In the genomic region with DNA sequence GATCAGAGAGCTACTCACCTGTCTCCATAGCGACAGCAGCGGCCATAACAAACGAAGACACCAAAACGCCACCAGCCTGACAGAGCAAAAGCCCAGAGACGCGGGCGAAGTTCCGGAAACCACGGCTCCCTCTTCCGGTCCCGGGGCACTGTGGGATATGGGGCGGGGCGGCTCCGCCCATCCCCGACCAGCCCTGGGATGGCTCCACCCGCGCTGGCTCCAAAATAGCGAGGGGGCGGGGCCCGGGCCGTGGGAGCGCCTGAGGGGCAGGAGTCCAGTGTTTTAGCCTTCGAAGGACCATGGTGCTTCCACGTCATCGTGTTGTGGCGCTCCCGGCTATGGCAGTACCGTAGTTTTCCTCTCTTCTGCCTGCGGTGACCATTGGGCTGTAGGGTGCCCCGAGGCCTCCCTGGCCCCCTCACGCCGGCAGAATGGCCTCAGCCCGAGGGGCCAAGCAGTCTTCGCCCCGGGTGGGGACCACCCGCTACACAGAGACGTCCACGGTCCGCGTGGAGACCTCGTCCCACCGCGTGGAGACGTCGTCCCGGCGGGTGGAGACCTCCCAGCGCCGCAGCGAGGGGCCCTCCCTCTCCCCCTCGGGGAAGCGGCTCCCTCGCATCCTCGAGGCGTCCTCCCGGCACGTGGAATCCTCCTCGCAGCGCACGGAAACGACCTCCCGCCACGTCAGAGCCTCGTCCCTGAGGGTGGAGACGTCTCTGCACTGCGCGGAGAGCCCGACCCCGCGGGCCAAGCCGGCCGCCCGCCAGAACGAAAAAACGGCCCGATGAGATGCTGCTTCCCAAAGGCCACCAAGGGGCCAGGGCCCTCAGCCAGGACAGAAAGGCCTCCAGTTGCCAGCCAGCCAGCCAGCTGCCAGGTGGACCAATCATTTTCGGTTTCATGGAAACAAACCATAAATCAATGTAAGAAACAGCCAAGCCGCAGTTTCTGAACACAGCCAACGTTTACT, we compare ENCODE assay signal across 8 cellular contexts. TPM values are rescaled to one million over a fixed set of nuclear protein-coding genes. Genes with fewer than 3 reads are reported as not detected.
DNase-seq lines count a peak whose midpoint lies in the region; ATAC-seq and TF ChIP-seq lines count a peak whose summit lies in the region.

TSS of gene C17orf100 (plus strand) at position 280 of the 970 bp plus-strand sequence. CDS start at position 432, 152 bp downstream.
TSS of gene MED31 (minus strand) at position 123 of the 970 bp plus-strand sequence. CDS start at position 46, 77 bp downstream.

- ATAC-seq in HG02610 (IDR thresholded peaks at IDR 0.05; ENCODE audit: unreplicated experiment) (peak; percentile 87), thoracic aorta (ENCODE audit: insufficient number of reproducible peaks, low FRiP score, low read depth) (peak; percentile 72)

- H3K4me2 ChIP-seq in osteoblast (ENCODE audit: insufficient read depth, low read length): peak within 1 kb of the TSS; percentile 88

- peaks cover 16% of the 10 kb centered on the region for H4K20me1 ChIP-seq in osteoblast (ENCODE audit: insufficient read depth, low read length)

- no peaks in the 10 kb centered on the region for H3K9me3 ChIP-seq in osteoblast (ENCODE audit: low read depth, low read length)
- H3K9me3 ChIP-seq in thoracic aorta: no peaks in the 10 kb centered on the region

- peak within 1 kb of the TSS; percentile 93 for H2AFZ ChIP-seq in osteoblast (ENCODE audit: low read length)

- no peaks in the 10 kb centered on the region for H3K27me3 ChIP-seq in GM06990 (replicated peaks; ENCODE audit: control insufficient read depth, insufficient read depth, low read length)
- H3K27me3 ChIP-seq in osteoblast (ENCODE audit: insufficient read depth, low read length): peaks cover 24% of the 10 kb centered on the region
- H3K27me3 ChIP-seq in thoracic aorta (replicated peaks; ENCODE audit: insufficient read depth): no peaks in the 10 kb centered on the region

- no peaks in the 10 kb centered on the region for H3K9me3 Mint-ChIP-seq in activated naive CD8-positive, alpha-beta T cell treated with anti-CD3 and anti-CD28 coated beads for 36 hours
- peaks cover 5% of the 10 kb centered on the region for H3K9me3 Mint-ChIP-seq in glutamatergic neuron (ENCODE audit: unreplicated experiment)

- H3K36me3 Mint-ChIP-seq in activated naive CD8-positive, alpha-beta T cell treated with anti-CD3 and anti-CD28 coated beads for 36 hours: peaks cover 15% of the 10 kb centered on the region
- no peaks in the 10 kb centered on the region for H3K36me3 Mint-ChIP-seq in glutamatergic neuron (ENCODE audit: unreplicated experiment)

- peak; percentile 92 for DNase-seq in GM06990 (ENCODE audit: extremely low read depth, insufficient read length)
- DNase-seq in NCI-H1105 (lab: John Stamatoyannopoulos, UW): peak; percentile 94
- DNase-seq in SKM-1 (lab: John Stamatoyannopoulos, UW; ENCODE audit: unreplicated experiment): peak; percentile 61
- DNase-seq in activated naive CD8-positive, alpha-beta T cell treated with anti-CD3 and anti-CD28 coated beads for 36 hours: peak; percentile 95
- peak; percentile 97 for DNase-seq in glutamatergic neuron
- DNase-seq in osteoblast (ENCODE audit: insufficient read length, low spot score, missing footprints): peak; percentile 99
- DNase-seq in thoracic aorta (ENCODE audit: low spot score): peak; percentile 81

- TF ChIP-seq CTCF in GM06990 (IDR thresholded peaks at IDR 0.05; ENCODE audit: insufficient read depth, low read length, poor library complexity, severe bottlenecking) (no peak), glutamatergic neuron (IDR thresholded peaks at IDR 0.05; ENCODE audit: partially characterized antibody, unreplicated experiment) (no peak), osteoblast (IDR thresholded peaks at IDR 0.05; ENCODE audit: extremely low read depth, low read depth, low read length) (no peak), thoracic aorta (IDR thresholded peaks at IDR 0.05) (no peak)

- H3K4me3 ChIP-seq in GM06990 (replicated peaks; ENCODE audit: low read depth, low read length): peak within 1 kb of the TSS; percentile 74
- peak within 1 kb of the TSS; percentile 81 for H3K4me3 ChIP-seq in osteoblast (ENCODE audit: insufficient read depth, low read length)
- peak within 1 kb of the TSS; percentile 85 for H3K4me3 ChIP-seq in thoracic aorta

- H3K27ac ChIP-seq in osteoblast (ENCODE audit: low read depth, low read length) (peak within 1 kb of the TSS; percentile 90), thoracic aorta (peak within 1 kb of the TSS; percentile 40 to 79)

- H3K4me1 ChIP-seq in osteoblast (ENCODE audit: insufficient read depth, low read length) (peaks cover 17% of the 10 kb centered on the region), thoracic aorta (ENCODE audit: control insufficient read depth in 1 of 2, low read depth in 2 of 2) (peaks cover 5 to 40% of the 10 kb centered on the region in 2 donors)

- peak within 1 kb of the TSS; percentile 98 for H3K27ac Mint-ChIP-seq in activated naive CD8-positive, alpha-beta T cell treated with anti-CD3 and anti-CD28 coated beads for 36 hours
- H3K27ac Mint-ChIP-seq in glutamatergic neuron (ENCODE audit: unreplicated experiment): peak within 1 kb of the TSS; percentile 96

- H3K36me3 ChIP-seq in GM06990 (ENCODE audit: control insufficient read depth, insufficient read depth, low read length) (no peaks in the 10 kb centered on the region; the same call in 1 of the 2 replicates), osteoblast (ENCODE audit: insufficient read depth, low read length) (peaks cover 7% of the 10 kb centered on the region), thoracic aorta (no peaks in the 10 kb centered on the region)

- H3K79me2 ChIP-seq in osteoblast (ENCODE audit: insufficient read depth, low read length): peaks cover 37% of the 10 kb centered on the region

- H3K4me1 Mint-ChIP-seq in activated naive CD8-positive, alpha-beta T cell treated with anti-CD3 and anti-CD28 coated beads for 36 hours: peaks cover 51% of the 10 kb centered on the region
- H3K4me1 Mint-ChIP-seq in glutamatergic neuron (ENCODE audit: low read depth, unreplicated experiment): peaks cover 22% of the 10 kb centered on the region

- peak within 1 kb of the TSS; percentile 96 for H3K4me3 Mint-ChIP-seq in activated naive CD8-positive, alpha-beta T cell treated with anti-CD3 and anti-CD28 coated beads for 36 hours
- H3K4me3 Mint-ChIP-seq in glutamatergic neuron (ENCODE audit: unreplicated experiment): peak within 1 kb of the TSS; percentile 99

- H3K27me3 Mint-ChIP-seq in activated naive CD8-positive, alpha-beta T cell treated with anti-CD3 and anti-CD28 coated beads for 36 hours: peaks cover 8% of the 10 kb centered on the region
- H3K27me3 Mint-ChIP-seq in glutamatergic neuron (ENCODE audit: unreplicated experiment): peaks cover 10% of the 10 kb centered on the region

RNA-seq across cellular contexts. Expression of gene C17orf100, which starts in this region (rescaled TPM):
- total RNA-seq in activated naive CD8-positive, alpha-beta T cell treated with anti-CD3 and anti-CD28 coated beads for 36 hours: 1 to 10 TPM; 1.4 to 1.8 TPM
- total RNA-seq in glutamatergic neuron (ENCODE audit: unreplicated experiment) (4.6 TPM), osteoblast (0.29 and 0.72 TPM in 2 replicates), thoracic aorta (not detected)

RNA-seq across cellular contexts. Expression of gene MED31, which starts in this region (rescaled TPM):
- 10 to 100 TPM; 20.1 to 21.6 TPM for total RNA-seq in activated naive CD8-positive, alpha-beta T cell treated with anti-CD3 and anti-CD28 coated beads for 36 hours
- total RNA-seq in glutamatergic neuron (ENCODE audit: unreplicated experiment) (12.7 TPM), osteoblast (5.4 and 9.1 TPM in 2 replicates), thoracic aorta (10 to 100 TPM in 1 of 2 donors, 1 to 10 TPM in 1; 4.7 to 21.3 TPM)

Comparison
In these comparisons a context has a peak if more than half of its experiments do, and no peak if none do; other contexts are left out.
1. Peak in every context shown above with its lines: DNase-seq, ATAC-seq, H3K4me3 ChIP-seq and H3K27ac ChIP-seq.